Comparison of ENCODE assay signal across 10 cellular contexts in genomic region chr14:96962337-96962736, GRCh38.
DNase-seq lines count a peak whose midpoint lies in the region; ATAC-seq, FAIRE-seq and TF ChIP-seq lines count a peak whose summit lies in the region.
"Had no signal": no experiment of that assay in that cellular context is flagged by ENCODE, and none has a peak within 500 bp of the region (broad histone marks: within the 10 kb centered on the region; RNA-seq: fewer than 3 reads in every experiment).

No MANE protein-coding gene starts in this region.

- POLR2A ChIA-PET in activated CD8-positive, alpha-beta T cell treated with anti-CD3 and anti-CD28 coated beads, Interleukin-2, amount 10 ng/mL, durations not matched to agents 7 days and 5 days (lab: Charles Lee) = interaction anchor here (1.1 kb wide), 1 partner anchor 165 kb away, joined by 3 read pairs; the partner anchor contains the start of gene VRK1
- POLR2A ChIA-PET in A673 (lab: Charles Lee; ENCODE audit: low non-redundant PET) = no interaction called here

- H3K9me3 Mint-ChIP-seq in activated CD8-positive, alpha-beta T cell treated with anti-CD3 and anti-CD28 coated beads, Interleukin-2, amount 10 ng/mL, durations not matched to agents 7 days and 5 days (ENCODE audit: insufficient read depth) = peaks cover 27% of the 10 kb centered on the region
- H3K9me3 Mint-ChIP-seq in natural killer cell = peaks cover 2 to 3% of the 10 kb centered on the region in 2 donors

- peaks cover 2% of the 10 kb centered on the region for H3K9me3 ChIP-seq in A673 (ENCODE audit: low read depth, low read length, poor library complexity, severe bottlenecking)
- H3K9me3 ChIP-seq: SJCRH30 had no signal

- no peak overlapping the region for H3K27ac ChIP-seq in A673 (ENCODE audit: low read depth, low read length, poor library complexity, severe bottlenecking)
- H3K27ac ChIP-seq: SJCRH30 had no signal

- intact Hi-C loops in natural killer cell (cut with micrococcal nuclease) (no loop called here), A673 (cut with micrococcal nuclease; ENCODE audit: unreplicated experiment) (no loop called here)

- peak overlapping the region; percentile 22 for H3K4me3 Mint-ChIP-seq in activated CD8-positive, alpha-beta T cell treated with anti-CD3 and anti-CD28 coated beads, Interleukin-2, amount 10 ng/mL, durations not matched to agents 7 days and 5 days
- peak overlapping the region; percentile 45 for H3K4me3 Mint-ChIP-seq in natural killer cell

- H3K36me3 ChIP-seq in A673 (ENCODE audit: insufficient read depth, low read length, poor library complexity, severe bottlenecking) = no peaks in the 10 kb centered on the region
- H3K36me3 ChIP-seq: SJCRH30 had no signal

- DNase-seq in GM19239 (ENCODE audit: insufficient read length, low spot score) (peak; percentile 26), natural killer cell (no peak), NCI-H1092 (lab: John Stamatoyannopoulos, UW) (no peak), mesenteric fat pad (ENCODE audit: low spot score) (no peak), A673 (ENCODE audit: low spot score) (no peak), hepatic stellate cell (ENCODE audit: low spot score) (no peak)
- peak; percentile 52 for DNase-seq in Jurkat, Clone E6-1 (ENCODE audit: low read depth, low spot score)
- peak; percentile 56 for DNase-seq in activated CD8-positive, alpha-beta T cell treated with anti-CD3 and anti-CD28 coated beads, Interleukin-2, amount 10 ng/mL, durations not matched to agents 7 days and 5 days
- DNase-seq: aorta, SJCRH30 had no signal

- no peaks in the 10 kb centered on the region for H3K27me3 ChIP-seq in A673 (replicated peaks; ENCODE audit: insufficient read depth, low read depth, low read length, poor library complexity)
- H3K27me3 ChIP-seq: SJCRH30 had no signal

- peak; percentile 70 for FAIRE-seq in GM19239 (lab: Jason Lieb, UNC)

- CTCF ChIA-PET in activated CD8-positive, alpha-beta T cell treated with anti-CD3 and anti-CD28 coated beads, Interleukin-2, amount 10 ng/mL, durations not matched to agents 7 days and 5 days (lab: Charles Lee) = interaction anchor here (1.1 to 1.6 kb wide), 3 partner anchors 8 to 158 kb away, joined by 3 to 5 read pairs (median 4); no protein-coding TSS in a partner anchor
- CTCF ChIA-PET in A673 (lab: Charles Lee) = no interaction called here

- peaks cover 9% of the 10 kb centered on the region for H3K4me1 ChIP-seq in A673 (ENCODE audit: insufficient read depth, low read length, poor library complexity, severe bottlenecking)
- H3K4me1 ChIP-seq: SJCRH30 had no signal

- no peak for TF ChIP-seq CTCF in natural killer cell (IDR thresholded peaks at IDR 0.05)
- TF ChIP-seq CTCF in A673 (conservative IDR thresholded peaks at IDR 0.05; ENCODE audit: low read depth, low read length) = no peak

- no TSS peak for BruUV-seq in A673 (replicated peaks; lab: Mats Ljungman, UMichigan)

- H3K27me3 Mint-ChIP-seq in activated CD8-positive, alpha-beta T cell treated with anti-CD3 and anti-CD28 coated beads, Interleukin-2, amount 10 ng/mL, durations not matched to agents 7 days and 5 days (ENCODE audit: low read depth) = no peaks in the 10 kb centered on the region
- no peaks in the 10 kb centered on the region for H3K27me3 Mint-ChIP-seq in natural killer cell (ENCODE audit: low read depth in 2 of 2)

- no peak overlapping the region for H3K4me3 ChIP-seq in Jurkat, Clone E6-1 (ENCODE audit: low read length)
- no peak overlapping the region for H3K4me3 ChIP-seq in A673 (ENCODE audit: low read depth, low read length, poor library complexity, severe bottlenecking)
- H3K4me3 ChIP-seq: SJCRH30 had no signal

- peaks cover 24% of the 10 kb centered on the region for H3K4me1 Mint-ChIP-seq in activated CD8-positive, alpha-beta T cell treated with anti-CD3 and anti-CD28 coated beads, Interleukin-2, amount 10 ng/mL, durations not matched to agents 7 days and 5 days (ENCODE audit: low read depth)
- H3K4me1 Mint-ChIP-seq in natural killer cell = peaks cover 20 to 22% of the 10 kb centered on the region in 2 donors

- peak overlapping the region; percentile 96 for H3K27ac Mint-ChIP-seq in activated CD8-positive, alpha-beta T cell treated with anti-CD3 and anti-CD28 coated beads, Interleukin-2, amount 10 ng/mL, durations not matched to agents 7 days and 5 days
- H3K27ac Mint-ChIP-seq in natural killer cell = peak overlapping the region; percentile 35 to 62

- peak; percentile 71 for ATAC-seq in activated CD8-positive, alpha-beta T cell treated with anti-CD3 and anti-CD28 coated beads, Interleukin-2, amount 10 ng/mL, durations not matched to agents 7 days and 5 days
- peak in 2 of 3 donors; percentile 21 to 60 for ATAC-seq in natural killer cell

- H3K36me3 Mint-ChIP-seq in activated CD8-positive, alpha-beta T cell treated with anti-CD3 and anti-CD28 coated beads, Interleukin-2, amount 10 ng/mL, durations not matched to agents 7 days and 5 days (ENCODE audit: low read depth) = peaks cover 41% of the 10 kb centered on the region
- H3K36me3 Mint-ChIP-seq in natural killer cell = no peaks in the 10 kb centered on the region

Comparison
In these comparisons a context has a peak if more than half of its experiments do, and no peak if none do; other contexts are left out.
1. DNase-seq: peak in GM19239 (single experiment), Jurkat, Clone E6-1 (single experiment) and activated CD8-positive, alpha-beta T cell treated with anti-CD3 and anti-CD28 coated beads, Interleukin-2, amount 10 ng/mL, durations not matched to agents 7 days and 5 days (single experiment); none in natural killer cell (single experiment), NCI-H1092 (single experiment), mesenteric fat pad (single experiment), A673 (single experiment) and hepatic stellate cell (single experiment).